Comparison of ENCODE assay signal across 8 cellular contexts in the genomic region with DNA sequence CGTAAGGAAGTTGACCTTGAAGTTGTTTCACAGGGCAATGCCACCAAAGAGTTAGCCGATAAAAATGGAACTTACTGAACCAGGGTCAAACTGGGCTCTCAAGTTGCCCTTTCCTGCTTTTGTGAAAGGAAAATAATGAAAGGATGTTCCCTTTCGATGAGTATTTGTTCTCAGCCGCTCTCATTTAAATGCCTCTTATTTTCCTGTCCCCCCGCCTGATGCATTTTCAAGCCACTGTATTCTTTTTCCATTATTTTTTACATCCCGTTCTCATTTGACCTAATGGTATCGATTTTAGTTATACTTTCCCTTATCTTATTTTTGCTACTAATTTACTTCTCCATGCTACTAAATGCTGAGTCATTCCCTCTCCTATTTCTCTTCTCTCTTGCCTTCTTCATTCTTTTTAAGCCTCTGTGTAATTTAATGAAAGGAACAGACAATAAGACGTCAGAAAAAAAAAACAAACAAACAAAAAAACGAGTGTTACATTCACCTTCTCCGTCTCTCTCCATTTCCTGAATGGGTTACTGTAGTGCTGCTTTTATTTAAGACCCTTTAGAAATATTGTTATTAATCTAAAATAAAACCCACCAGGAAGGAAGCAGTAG. TPM values are rescaled to one million over a fixed set of nuclear protein-coding genes. Genes with fewer than 3 reads are reported as not detected.
DNase-seq lines count a peak whose midpoint lies in the region; TF ChIP-seq lines count a peak whose summit lies in the region.

No MANE protein-coding gene starts in this region.

- H3K4me1 Mint-ChIP-seq in chondrocyte (ENCODE audit: low read depth): peaks cover 24% of the 10 kb centered on the region

- no peaks in the 10 kb centered on the region for H3K9me3 Mint-ChIP-seq in chondrocyte (ENCODE audit: low read depth)

- H3K4me3 Mint-ChIP-seq in chondrocyte (ENCODE audit: unreplicated experiment): peak overlapping the region; percentile 78

- peak overlapping the region; percentile 91 for H3K9ac ChIP-seq in NT2/D1 (ENCODE audit: insufficient read length, low read depth)

- DNase-seq in NCI-H146 (lab: John Stamatoyannopoulos, UW): peak; percentile 23
- no peak for DNase-seq in NCI-H146 treated with DMSO at 0.1 percent for 48 hours (lab: John Stamatoyannopoulos, UW; ENCODE audit: unreplicated experiment)
- DNase-seq in NT2/D1 (ENCODE audit: low read depth, low spot score): no peak
- no peak for DNase-seq in chondrocyte (ENCODE audit: low spot score)
- peak; percentile 52 for DNase-seq in midbrain (lab: John Stamatoyannopoulos, UW)
- no peak for DNase-seq in amygdala (lab: John Stamatoyannopoulos, UW)
- no peak for DNase-seq in NCI-H1694 treated with DMSO at 0.1 percent for 48 hours (lab: John Stamatoyannopoulos, UW)
- no peak for DNase-seq in NCI-H226

- no peaks in the 10 kb centered on the region for H3K27me3 ChIP-seq in NT2/D1 (ENCODE audit: insufficient read depth, insufficient read length)

- H3K4me1 ChIP-seq in NT2/D1 (ENCODE audit: insufficient read depth, insufficient read length): no peaks in the 10 kb centered on the region

- H3K27ac Mint-ChIP-seq in chondrocyte (ENCODE audit: unreplicated experiment): peak overlapping the region; percentile 91

- H3K36me3 ChIP-seq in NT2/D1 (ENCODE audit: insufficient read depth, insufficient read length, low read length): peaks cover 32% of the 10 kb centered on the region

- peaks cover 6% of the 10 kb centered on the region for H3K36me3 Mint-ChIP-seq in chondrocyte (ENCODE audit: low read depth)

- H3K4me3 ChIP-seq in NT2/D1 (ENCODE audit: insufficient read length, low read depth): peak overlapping the region; percentile 77

- no peak for TF ChIP-seq CTCF in chondrocyte (IDR thresholded peaks at IDR 0.05)

- no peaks in the 10 kb centered on the region for H3K9me3 ChIP-seq in NT2/D1 (ENCODE audit: insufficient read depth, low read length)

- H3K27me3 Mint-ChIP-seq in chondrocyte (ENCODE audit: low read depth): peaks cover 13% of the 10 kb centered on the region

RNA-seq across cellular contexts. Expression of a gene that starts 0.7 kb away (rescaled TPM):
- total RNA-seq in chondrocyte: 22.2 to 25.0 TPM (median 23.5 TPM) in 3 replicates

RNA-seq across cellular contexts. Expression of a gene that starts 26.2 kb away (rescaled TPM):
- total RNA-seq in chondrocyte: not detected in 3 replicates

Comparison
In these comparisons a context has a peak if more than half of its experiments do, and no peak if none do; other contexts are left out.
1. DNase-seq: peak in NCI-H146 (single experiment) and midbrain (single experiment); none in NCI-H146 treated with DMSO at 0.1 percent for 48 hours (single experiment), NT2/D1 (single experiment), chondrocyte (single experiment), amygdala (0 of 56), NCI-H1694 treated with DMSO at 0.1 percent for 48 hours (single experiment) and NCI-H226 (single experiment).